In genomic region chr6:53233309-53233708, GRCh38 we compare ENCODE assay signal across 28 cellular contexts.
A peak's percentile ranks its signal among the peaks of the same experiment; 100 is the strongest.
DNase-seq lines count a peak whose midpoint lies in the region; ATAC-seq and TF ChIP-seq lines count a peak whose summit lies in the region.
"Had no signal": no experiment of that assay in that cellular context is flagged by ENCODE, and none has a peak within 500 bp of the region (broad histone marks: within the 10 kb centered on the region; RNA-seq: fewer than 3 reads in every experiment).

No MANE protein-coding gene starts in this region.

- TF ChIP-seq CTCF in kidney epithelial cell (IDR thresholded peaks at IDR 0.05; ENCODE audit: insufficient read depth, low read length, poor library complexity, severe bottlenecking), result no peak
- TF ChIP-seq CTCF in coronary artery (IDR thresholded peaks at IDR 0.05), result no peak

- DNase-seq in Caki2 (ENCODE audit: low read depth) (peak; percentile 70), HCEC 1CT (peak; percentile 22), NCI-H69 (lab: John Stamatoyannopoulos, UW) (peak; percentile 26), kidney epithelial cell (ENCODE audit: low read depth) (peak; percentile 69), coronary artery (ENCODE audit: low spot score) (no peak), T1000 (lab: John Stamatoyannopoulos, UW) (no peak), amygdala (lab: John Stamatoyannopoulos, UW) (no peak)
- DNase-seq: activated CD4-positive, alpha-beta T cell treated with anti-CD3 and anti-CD28 coated beads for 36 hours; activated naive CD8-positive, alpha-beta T cell treated with anti-CD3 and anti-CD28 coated beads for 36 hours; activated T-cell treated with anti-CD3 and anti-CD28 coated beads for 4 hours; dorsolateral prefrontal cortex; hypothalamus; immature natural killer cell; left ventricle myocardium inferior; NCI-H1417 treated with DMSO at 0.1 percent for 48 hours; NCI-H2081 treated with DMSO at 0.1 percent for 48 hours; NCI-H226; right lobe of liver; stimulated activated CD4-positive, alpha-beta T cell treated with anti-CD3 and anti-CD28 coated beads, Interleukin-12 subunit alpha, Interleukin-12 subunit beta, amount 100 ng/mL, for 4 hours; stimulated activated CD4-positive, alpha-beta T cell treated with anti-CD3 and anti-CD28 coated beads, Interleukin-4, amount 100 ng/mL, for 24 hours; substantia nigra; T-helper 2 cell had no signal

- H3K4me3 ChIP-seq in kidney epithelial cell (ENCODE audit: low read depth, low read length) (no peak overlapping the region), coronary artery (no peak overlapping the region)
- H3K4me3 ChIP-seq: ascending aorta; BLaER1 treated with 17β-estradiol and CSF1 and Interleukin-3, amounts not matched to agents 10 nM and 100 nM; dorsolateral prefrontal cortex; gastroesophageal sphincter; left ventricle myocardium inferior; right lobe of liver; SK-N-MC had no signal

- in situ Hi-C loops in Caki2 (cut with HindIII; ENCODE audit: low pct_unique_long_range_greater_than_20kb, low sequenced_read_pairs), result no loop called here

- no peak for ATAC-seq in GM21381 (IDR thresholded peaks at IDR 0.05; ENCODE audit: unreplicated experiment)
- ATAC-seq: activated CD4-positive, alpha-beta T cell treated with anti-CD3 and anti-CD28 coated beads for 36 hours; gastroesophageal sphincter; right lobe of liver; stimulated activated effector memory CD8-positive, alpha-beta T cell treated with anti-CD3 and anti-CD28 coated beads, Interleukin-12 subunit alpha, Interleukin-12 subunit beta, amount 100 ng/mL, for 72 hours had no signal

- no peaks in the 10 kb centered on the region for H3K27me3 ChIP-seq in kidney epithelial cell (ENCODE audit: control insufficient read depth, insufficient read depth, low read length)
- H3K27me3 ChIP-seq: ascending aorta; BLaER1 treated with 17β-estradiol and CSF1 and Interleukin-3, amounts not matched to agents 10 nM and 100 nM; dorsolateral prefrontal cortex; gastroesophageal sphincter; right lobe of liver had no signal

- H3K27ac ChIP-seq in coronary artery, result no peak overlapping the region
- H3K27ac ChIP-seq: ascending aorta; BLaER1 treated with 17β-estradiol and CSF1 and Interleukin-3, amounts not matched to agents 10 nM and 100 nM; dorsolateral prefrontal cortex; gastroesophageal sphincter; left ventricle myocardium inferior; right lobe of liver; SK-N-MC had no signal

- H3K36me3 ChIP-seq in kidney epithelial cell (ENCODE audit: control insufficient read depth, insufficient read depth, low read length), result no peaks in the 10 kb centered on the region
- H3K36me3 ChIP-seq: ascending aorta; BLaER1 treated with 17β-estradiol and CSF1 and Interleukin-3, amounts not matched to agents 10 nM and 100 nM; gastroesophageal sphincter; left ventricle myocardium inferior; right lobe of liver had no signal

Comparison
In these comparisons a context has a peak if more than half of its experiments do, and no peak if none do; other contexts are left out.
1. DNase-seq: peak in Caki2 (single experiment), HCEC 1CT (single experiment), NCI-H69 (single experiment) and kidney epithelial cell (single experiment); none in coronary artery (single experiment), T1000 (single experiment) and amygdala (0 of 56).